ENCODE assay signal across 8 cellular contexts in genomic region chr3:156674046-156674910, GRCh38. TPM values are rescaled to one million over a fixed set of nuclear protein-coding genes. Genes with fewer than 3 reads are reported as not detected.
DNase-seq lines count a peak whose midpoint lies in the region; ATAC-seq and TF ChIP-seq lines count a peak whose summit lies in the region.

TSS of gene TIPARP (plus strand) at chr3:156674590. CDS start at chr3:156677698, 3,108 bp downstream.

- intact Hi-C loops in Panc1 (cut with micrococcal nuclease; ENCODE audit: unreplicated experiment), result loop anchor here (2.0 to 5.0 kb wide), 3 partner anchors 117 to 453 kb away; partner anchors contain the start of gene SSR3

- peak within 1 kb of the TSS; percentile 91 for H3K9ac ChIP-seq in KMS-11

- TF ChIP-seq CTCF in KMS-11 (conservative IDR thresholded peaks at IDR 0.05; ENCODE audit: low read depth, low read length) (peak; percentile 82), Panc1 (IDR thresholded peaks at IDR 0.05) (peak; percentile 93)

- peak within 1 kb of the TSS; percentile 96 for H3K4me2 ChIP-seq in KMS-11

- peaks cover 47% of the 10 kb centered on the region for H3K79me2 ChIP-seq in KMS-11 (ENCODE audit: insufficient read depth, low read depth)

- H3K9me3 ChIP-seq in Panc1 (ENCODE audit: control insufficient read depth, insufficient read depth, low read depth, low read length) (no peaks in the 10 kb centered on the region), muscle layer of duodenum (ENCODE audit: control insufficient read depth in 1 of 2, low read length in 2 of 2) (no peaks in the 10 kb centered on the region)

- H3K4me3 ChIP-seq in KMS-11 (IDR thresholded peaks at IDR 0.05; ENCODE audit: insufficient read depth, low read depth, low read length) (peak within 1 kb of the TSS; percentile 59), Panc1 (ENCODE audit: low read depth in 2 of 2, low read length in 2 of 2) (peak within 1 kb of the TSS; percentile 84 to 89), muscle layer of duodenum (ENCODE audit: low read depth in 1 of 2, low read length in 2 of 2) (peak within 1 kb of the TSS; percentile 90 to 92)

- POLR2A ChIA-PET in Panc1 (lab: Charles Lee), result no interaction called here

- BruUV-seq in Panc1 (replicated peaks; lab: Mats Ljungman, UMichigan), result no TSS peak

- ATAC-seq in GM21737 (IDR thresholded peaks at IDR 0.05; ENCODE audit: unreplicated experiment), result peak; percentile 83
- ATAC-seq in Panc1, result peak; percentile 90
- peak; percentile 96 for ATAC-seq in esophagus mucosa

- peak within 1 kb of the TSS; percentile 36; the same call in 1 of the 2 replicates for H2AFZ ChIP-seq in KMS-11 (ENCODE audit: low read depth)

- H3K36me3 ChIP-seq in KMS-11 (ENCODE audit: insufficient read depth) (peaks cover 18% of the 10 kb centered on the region), Panc1 (ENCODE audit: control insufficient read depth, insufficient read depth, low read length) (peaks cover 4% of the 10 kb centered on the region), muscle layer of duodenum (ENCODE audit: control insufficient read depth in 1 of 2, insufficient read depth in 2 of 2, low read length in 2 of 2) (peaks cover 7 to 16% of the 10 kb centered on the region in 2 donors)

- H3K4me1 ChIP-seq in KMS-11 (ENCODE audit: low read depth, poor library complexity, severe bottlenecking) (peaks cover 49% of the 10 kb centered on the region), Panc1 (ENCODE audit: control insufficient read depth, insufficient read depth, low read length) (peaks cover 27% of the 10 kb centered on the region), muscle layer of duodenum (ENCODE audit: control insufficient read depth in 1 of 2, insufficient read depth in 2 of 2, low read length in 2 of 2) (peaks cover 10 to 29% of the 10 kb centered on the region in 2 donors)

- no peaks in the 10 kb centered on the region for H3K27me3 ChIP-seq in KMS-11 (ENCODE audit: insufficient read depth, low read depth)
- H3K27me3 ChIP-seq in Panc1 (ENCODE audit: control insufficient read depth, insufficient read depth, low read length), result no peaks in the 10 kb centered on the region
- H3K27me3 ChIP-seq in muscle layer of duodenum (ENCODE audit: low read depth, low read length), result no peaks in the 10 kb centered on the region

- DNase-seq in DMS79 treated with DMSO at 0.1 percent for 48 hours (lab: John Stamatoyannopoulos, UW) (peak; percentile 94), Panc1 (ENCODE audit: low read depth, low spot score) (peak; percentile 93)
- peak; percentile 99 for DNase-seq in activated T-cell treated with anti-CD3 and anti-CD28 coated beads, Interleukin-2, amount 50 U/mL, for 48 hours
- DNase-seq in stimulated activated CD8-positive, alpha-beta memory T cell treated with anti-CD3 and anti-CD28 coated beads, Interleukin-7, amount 100 ng/mL, for 4 hours (ENCODE audit: low read depth in 2 of 2), result peak; percentile 96 to 99

- peaks cover 35% of the 10 kb centered on the region for H4K20me1 ChIP-seq in KMS-11 (ENCODE audit: insufficient read depth)

- CTCF ChIA-PET in Panc1 (lab: Charles Lee), result no interaction called here

- H3K27ac ChIP-seq in KMS-11 (peak within 1 kb of the TSS; percentile 87), Panc1 (ENCODE audit: low read length) (peak within 1 kb of the TSS; percentile 86), muscle layer of duodenum (ENCODE audit: low read length) (peak within 1 kb of the TSS; percentile 92)

- in situ Hi-C loops in Panc1 (cut with HindIII; ENCODE audit: low pct_unique_long_range_greater_than_20kb, low sequenced_read_pairs), result no loop called here

RNA-seq across cellular contexts. Expression of gene TIPARP, which starts in this region (rescaled TPM):
- total RNA-seq in Panc1 (2021; ENCODE audit: unreplicated experiment) (22.1 TPM), esophagus mucosa (34.4 TPM)
- polyA plus RNA-seq in Panc1 (2012; ENCODE audit: insufficient read length), result 11.0 TPM

Comparison
In these comparisons a context has a peak if more than half of its experiments do, and no peak if none do; other contexts are left out.
1. Peak in every context shown above with its lines: DNase-seq, ATAC-seq, H3K4me3 ChIP-seq and H3K27ac ChIP-seq.